Comparison of ENCODE assay signal across 35 cellular contexts in the genomic region with DNA sequence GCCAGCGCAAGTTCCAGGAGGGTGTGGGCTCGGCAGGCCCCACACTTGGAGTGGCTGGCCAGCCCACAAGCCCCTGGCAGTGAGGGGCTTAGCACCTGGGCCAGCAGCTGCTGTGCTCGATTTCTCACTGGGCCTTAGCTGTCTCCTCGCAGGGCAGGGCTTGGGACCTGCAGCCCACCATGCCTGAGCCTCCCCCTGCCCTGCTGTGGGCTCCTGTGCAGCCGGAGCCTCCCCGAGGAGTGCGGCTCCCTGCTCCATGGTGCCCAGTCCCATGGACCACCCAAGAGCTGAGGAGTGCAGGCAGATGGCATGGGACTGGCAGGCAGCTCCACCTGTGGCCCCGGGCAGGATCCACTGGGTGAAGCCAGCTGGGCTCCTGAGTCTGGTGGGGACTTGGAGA.
"Had no signal": no experiment of that assay in that cellular context is flagged by ENCODE, and none has a peak within 500 bp of the region (broad histone marks: within the 10 kb centered on the region; RNA-seq: fewer than 3 reads in every experiment).

No MANE protein-coding gene starts in this region.

- DNase-seq: Karpas-422, Kasumi-1, KG1, MG63, MM.1S, MV-4-11, NCI-H1048, NCI-H1092, NCI-H1092 treated with DMSO at 0.1 percent for 48 hours, NCI-H1105, NCI-H1105 treated with DMSO at 0.1 percent for 48 hours, NCI-H1417, NCI-H1417 treated with DMSO at 0.1 percent for 48 hours, NCI-H1436, NCI-H1436 treated with DMSO at 0.1 percent for 48 hours, NCI-H146, NCI-H1694, NCI-H1694 treated with DMSO at 0.1 percent for 48 hours, NCI-H187, NCI-H187 treated with DMSO at 0.1 percent for 48 hours, NCI-H1930, NCI-H2029, NCI-H2029 treated with DMSO at 0.1 percent for 48 hours, NCI-H2081, NCI-H2081 treated with DMSO at 0.1 percent for 48 hours, NCI-H2107, NCI-H2171, NCI-H2171 treated with DMSO at 0.1 percent for 48 hours, NCI-H2227 treated with DMSO at 0.1 percent for 48 hours, NCI-H226, NCI-H345, NCI-H446, NCI-H446 treated with DMSO at 0.1 percent for 48 hours, NCI-H510A had no signal

- H3K36me3 ChIP-seq: MG63 had no signal

- H3K27ac ChIP-seq: KMS-11 had no signal

- H3K27me3 ChIP-seq: MG63 had no signal

- H3K4me3 ChIP-seq: MG63 had no signal

- H3K9ac ChIP-seq: KMS-11 had no signal

- H3K9me3 ChIP-seq: MG63 had no signal

- H3K4me2 ChIP-seq: KMS-11 had no signal
